Comparison of ENCODE assay signal across 1 cellular context in genomic region chr6:31971993-31972708, GRCh38.
TF ChIP-seq lines count a peak whose summit lies in the region.

Gene DXO (minus strand): TSS chr6:31972138. CDS start chr6:31971675, 463 bp downstream.

TF ChIP-seq in HepG2, 621 proteins besides CTCF, POLR2A, EP300 and RAD21 (continued from another document):
- TF ChIP-seq MAX (IDR thresholded peaks at IDR 0.05): peak; percentile 92
- TF ChIP-seq ARNT2 (CRISPR knock-in tag; IDR thresholded peaks at IDR 0.05; ENCODE audit: low read depth): peak; percentile 61
- TF ChIP-seq PRMT3 (CRISPR knock-in tag; IDR thresholded peaks at IDR 0.05; ENCODE audit: borderline replicate concordance, low read depth): no peak
- peak; percentile 98 for TF ChIP-seq GMEB1 (CRISPR knock-in tag; IDR thresholded peaks at IDR 0.05; ENCODE audit: borderline replicate concordance)
- peak; percentile 59; the same call in 1 of the 2 replicates for TF ChIP-seq ZBTB4 (CRISPR knock-in tag; IDR thresholded peaks at IDR 0.05; ENCODE audit: borderline replicate concordance)
- TF ChIP-seq GABPB1 (CRISPR knock-in tag; IDR thresholded peaks at IDR 0.05): peak; percentile 98
- TF ChIP-seq PRDM10 (CRISPR knock-in tag; IDR thresholded peaks at IDR 0.05; ENCODE audit: low read depth): peak; percentile 41; the same call in 1 of the 2 replicates
- TF ChIP-seq SIN3B (IDR thresholded peaks at IDR 0.05; ENCODE audit: low read length): peak; percentile 86; the same call in 1 of the 2 replicates
- TF ChIP-seq ZHX1 (CRISPR knock-in tag; IDR thresholded peaks at IDR 0.05; ENCODE audit: low read depth): peak; percentile 100
- peak; percentile 66 for TF ChIP-seq ETV5 (CRISPR knock-in tag; IDR thresholded peaks at IDR 0.05; ENCODE audit: borderline replicate concordance)
- peak; percentile 66 for TF ChIP-seq MXD3 (CRISPR knock-in tag; IDR thresholded peaks at IDR 0.05)
- peak; percentile 63; the same call in 1 of the 2 replicates for TF ChIP-seq ZIK1 (CRISPR knock-in tag; IDR thresholded peaks at IDR 0.05; ENCODE audit: borderline replicate concordance, low read depth)
- TF ChIP-seq THRA (CRISPR knock-in tag; IDR thresholded peaks at IDR 0.05; ENCODE audit: borderline replicate concordance): peak; percentile 43; the same call in 1 of the 2 replicates
- TF ChIP-seq TOE1 (CRISPR knock-in tag; IDR thresholded peaks at IDR 0.05): no peak; the same call in 1 of the 2 replicates
- TF ChIP-seq RAD51 (IDR thresholded peaks at IDR 0.05; ENCODE audit: borderline replicate concordance): no peak
- no peak for TF ChIP-seq ZFP36L2 (CRISPR knock-in tag; IDR thresholded peaks at IDR 0.05)
- TF ChIP-seq KAT2B (IDR thresholded peaks at IDR 0.05; ENCODE audit: borderline replicate concordance, low read depth, low read length): no peak
- TF ChIP-seq RERE (CRISPR knock-in tag; IDR thresholded peaks at IDR 0.05; ENCODE audit: low read depth): no peak; the same call in 1 of the 2 replicates
